ENCODE assay signal across 17 cellular contexts in genomic region chr19:49763230-49763629, GRCh38. TPM values are rescaled to one million over a fixed set of nuclear protein-coding genes. Genes with fewer than 3 reads are reported as not detected.
DNase-seq lines count a peak whose midpoint lies in the region; ATAC-seq, FAIRE-seq and TF ChIP-seq lines count a peak whose summit lies in the region.
"Had no signal": no experiment of that assay in that cellular context is flagged by ENCODE, and none has a peak within 500 bp of the region (broad histone marks: within the 10 kb centered on the region; RNA-seq: fewer than 3 reads in every experiment).

TSS of gene TSKS (minus strand) at chr19:49763306. CDS start at chr19:49763247, 59 bp downstream.

- H3K4me1 Mint-ChIP-seq in T-helper 17 cell (peaks cover 21% of the 10 kb centered on the region), type B pancreatic cell (ENCODE audit: unreplicated experiment) (peaks cover 18% of the 10 kb centered on the region)

- H3K23ac ChIP-seq in mesenchymal stem cell (ENCODE audit: low read length in 2 of 2) = no peak within 1 kb of the TSS

- peaks cover 2 to 37% (median 21%) of the 10 kb centered on the region in 9 donors for H3K4me1 ChIP-seq in heart right ventricle
- peaks cover 12% of the 10 kb centered on the region for H3K4me1 ChIP-seq in mesenchymal stem cell (ENCODE audit: control insufficient read depth, insufficient read depth, low read depth, low read length)
- peaks cover 9 to 14% of the 10 kb centered on the region in 2 donors for H3K4me1 ChIP-seq in kidney (ENCODE audit: control insufficient read depth in 1 of 2, insufficient read depth in 1 of 2, low read depth in 1 of 2, low read length in 2 of 2)

- no peak within 1 kb of the TSS for H2BK5ac ChIP-seq in mesenchymal stem cell (ENCODE audit: low read depth, low read length, poor library complexity, severe bottlenecking)

- no peaks in the 10 kb centered on the region for H3K27me3 Mint-ChIP-seq in T-helper 17 cell
- H3K27me3 Mint-ChIP-seq in type B pancreatic cell = peaks cover 3% of the 10 kb centered on the region

- DNase-seq in heart right ventricle = no peak
- DNase-seq in cardiac septum (ENCODE audit: low spot score) = no peak
- no peak for DNase-seq in T-helper 17 cell
- no peak for DNase-seq in mesenchymal stem cell
- DNase-seq in type B pancreatic cell (ENCODE audit: extremely low spot score, unreplicated experiment) = no peak
- no peak for DNase-seq in substantia nigra (lab: John Stamatoyannopoulos, UW)
- no peak for DNase-seq in kidney
- DNase-seq in SK-N-DZ (ENCODE audit: low spot score) = no peak
- DNase-seq: dorsolateral prefrontal cortex, esophagus squamous epithelium, NCI-H1694 treated with DMSO at 0.1 percent for 48 hours, NCI-H510A treated with DMSO at 0.1 percent for 48 hours had no signal

- ATAC-seq in heart right ventricle (no peak), T-helper 17 cell (no peak)
- ATAC-seq: HCT116 had no signal

- no peak within 1 kb of the TSS for H2BK12ac ChIP-seq in mesenchymal stem cell (ENCODE audit: low read length in 2 of 2)

- H3K14ac ChIP-seq in mesenchymal stem cell (ENCODE audit: low read length in 2 of 2) = no peak within 1 kb of the TSS

- no peak within 1 kb of the TSS for H4K8ac ChIP-seq in mesenchymal stem cell (ENCODE audit: low read length)

- H3K36me3 Mint-ChIP-seq in T-helper 17 cell (ENCODE audit: low read depth) (no peaks in the 10 kb centered on the region), type B pancreatic cell (no peaks in the 10 kb centered on the region)

- H3K4me2 ChIP-seq in mesenchymal stem cell (ENCODE audit: low read length, poor library complexity, severe bottlenecking) = no peak within 1 kb of the TSS
- H3K4me2 ChIP-seq: KMS-11 had no signal

- no peak within 1 kb of the TSS for H3K4me3 ChIP-seq in heart right ventricle
- H3K4me3 ChIP-seq in mesenchymal stem cell (ENCODE audit: insufficient read depth in 1 of 2, low read depth in 1 of 2, low read length in 2 of 2) = no peak within 1 kb of the TSS
- H3K4me3 ChIP-seq in kidney (ENCODE audit: low read length in 2 of 2) = no peak within 1 kb of the TSS
- H3K4me3 ChIP-seq: ascending aorta, dorsolateral prefrontal cortex, esophagus squamous epithelium, lung had no signal

- no peaks in the 10 kb centered on the region for H3K79me1 ChIP-seq in mesenchymal stem cell (replicated peaks; ENCODE audit: low read length, poor library complexity, severe bottlenecking)

- H2BK15ac ChIP-seq in mesenchymal stem cell (ENCODE audit: low read depth, poor library complexity, severe bottlenecking) = no peak within 1 kb of the TSS

- no peak within 1 kb of the TSS for H4K91ac ChIP-seq in mesenchymal stem cell (ENCODE audit: low read length)

- no peaks in the 10 kb centered on the region for H3K27me3 ChIP-seq in heart right ventricle
- no peaks in the 10 kb centered on the region for H3K27me3 ChIP-seq in mesenchymal stem cell (ENCODE audit: control insufficient read depth in 1 of 2, insufficient read depth in 1 of 2, low read length in 2 of 2)
- H3K27me3 ChIP-seq: ascending aorta, dorsolateral prefrontal cortex, esophagus squamous epithelium had no signal

- no peak for TF ChIP-seq CTCF in heart right ventricle (IDR thresholded peaks at IDR 0.05)
- TF ChIP-seq CTCF in type B pancreatic cell (conservative IDR thresholded peaks at IDR 0.05) = no peak
- TF ChIP-seq CTCF in kidney (IDR thresholded peaks at IDR 0.05; ENCODE audit: borderline replicate concordance, extremely low read depth, insufficient read depth) = no peak

- no peak within 1 kb of the TSS for H3K4me3 Mint-ChIP-seq in T-helper 17 cell
- no peak within 1 kb of the TSS for H3K4me3 Mint-ChIP-seq in type B pancreatic cell

- no peaks in the 10 kb centered on the region for H3K36me3 ChIP-seq in heart right ventricle
- H3K36me3 ChIP-seq in mesenchymal stem cell (ENCODE audit: control insufficient read depth in 1 of 2, insufficient read depth in 2 of 2, low read depth in 1 of 2, low read length in 2 of 2) = no peaks in the 10 kb centered on the region
- no peaks in the 10 kb centered on the region for H3K36me3 ChIP-seq in kidney (ENCODE audit: control insufficient read depth in 1 of 2, insufficient read depth in 2 of 2, low read length in 2 of 2)
- H3K36me3 ChIP-seq: ascending aorta, esophagus squamous epithelium had no signal

- no peaks in the 10 kb centered on the region for H3K9me3 Mint-ChIP-seq in type B pancreatic cell

- FAIRE-seq in kidney (lab: Jason Lieb, UNC) = no peak

- no peak within 1 kb of the TSS for H2BK120ac ChIP-seq in mesenchymal stem cell (ENCODE audit: low read depth, low read length)

- intact Hi-C loops in heart right ventricle (cut with DNase I) = no loop called here
- intact Hi-C loops in cardiac septum (cut with DNase I) = no loop called here
- intact Hi-C loops in kidney (cut with DNase I) = no loop called here

- H2AFZ ChIP-seq in mesenchymal stem cell (ENCODE audit: low read depth, low read length) = no peak within 1 kb of the TSS

- no peak within 1 kb of the TSS for H2AK5ac ChIP-seq in mesenchymal stem cell (ENCODE audit: low read length, severe bottlenecking)

- peak within 1 kb of the TSS; percentile 85 for H3K27ac Mint-ChIP-seq in T-helper 17 cell
- H3K27ac Mint-ChIP-seq in type B pancreatic cell = peak within 1 kb of the TSS; percentile 57

- H3K4ac ChIP-seq in mesenchymal stem cell (ENCODE audit: low read depth in 1 of 2, low read length in 2 of 2) = no peak within 1 kb of the TSS

- peak within 1 kb of the TSS in 8 of 10 donors; percentile 74 to 87 (median 80) for H3K27ac ChIP-seq in heart right ventricle
- no peak within 1 kb of the TSS for H3K27ac ChIP-seq in mesenchymal stem cell (ENCODE audit: low read length, poor library complexity, severe bottlenecking)
- no peak within 1 kb of the TSS for H3K27ac ChIP-seq in substantia nigra (ENCODE audit: low read depth, low read length, poor library complexity, severe bottlenecking)
- no peak within 1 kb of the TSS for H3K27ac ChIP-seq in kidney (ENCODE audit: low read depth in 2 of 2, low read length in 2 of 2)
- H3K27ac ChIP-seq: KMS-11, VCaP had no signal

- H3K9ac ChIP-seq in mesenchymal stem cell (ENCODE audit: low read length) (peak within 1 kb of the TSS; percentile 78), kidney (ENCODE audit: low read length in 2 of 2) (no peak within 1 kb of the TSS)
- H3K9ac ChIP-seq: KMS-11 had no signal

- H3K9me3 ChIP-seq in heart right ventricle (no peaks in the 10 kb centered on the region), T-helper 17 cell (ENCODE audit: control insufficient read depth, low read length, poor library complexity, severe bottlenecking) (no peaks in the 10 kb centered on the region), mesenchymal stem cell (ENCODE audit: control insufficient read depth, low read length) (no peaks in the 10 kb centered on the region), kidney (ENCODE audit: control insufficient read depth in 1 of 2, low read length in 2 of 2) (no peaks in the 10 kb centered on the region)
- H3K9me3 ChIP-seq: ascending aorta, esophagus squamous epithelium had no signal

- 70 to 80% methylated on average over 6 of the region's 6 CpGs for WGBS in heart right ventricle, 2 donors
- WGBS in mesenchymal stem cell = 98% methylated on average over 6 of the region's 6 CpGs

- H3K18ac ChIP-seq in mesenchymal stem cell (ENCODE audit: low read depth in 1 of 2, low read length in 2 of 2) = no peak within 1 kb of the TSS

RNA-seq across cellular contexts. Expression of gene TSKS, which starts in this region (rescaled TPM):
- total RNA-seq in heart right ventricle = under 1 TPM in 8 of 10 donors, not detected in 2; 0.15 to 0.80 (median 0.36) TPM
- 1 to 10 TPM in 1 of 2 donors, under 1 TPM in 1; 0.64 to 3.4 TPM for polyA plus RNA-seq in heart right ventricle
- total RNA-seq in cardiac septum = 0.24 TPM
- total RNA-seq in T-helper 17 cell = 1 to 10 TPM in 1 of 2 donors, under 1 TPM in 1; 0.87 to 1.9 TPM
- polyA plus RNA-seq in mesenchymal stem cell (2013, experiment 1 of 2) = not detected
- polyA plus RNA-seq in mesenchymal stem cell (2013, experiment 2 of 2) = not detected
- not detected in 2 replicates for total RNA-seq in type B pancreatic cell (ENCODE audit: low replicate concordance)
- total RNA-seq in kidney = 0.50 TPM
- 0.47 TPM for polyA plus RNA-seq in kidney (ENCODE audit: insufficient read depth, low read depth, low replicate concordance)
- polyA plus RNA-seq in SK-N-DZ (2014; cell fraction: cytosol; rRNA removed) = 0.39 and 0.68 TPM in 2 replicates
- polyA plus RNA-seq in SK-N-DZ (2014; cell fraction: nucleus; rRNA removed) = 0.49 and 0.70 TPM in 2 replicates
- total RNA-seq: ascending aorta, esophagus squamous epithelium had no signal

Comparison
In these comparisons a context has a peak if more than half of its experiments do, and no peak if none do; other contexts are left out.
1. H3K27ac ChIP-seq: peak in heart right ventricle (8 of 10); none in mesenchymal stem cell (single experiment), substantia nigra (single experiment) and kidney (0 of 2).